In the genomic region with DNA sequence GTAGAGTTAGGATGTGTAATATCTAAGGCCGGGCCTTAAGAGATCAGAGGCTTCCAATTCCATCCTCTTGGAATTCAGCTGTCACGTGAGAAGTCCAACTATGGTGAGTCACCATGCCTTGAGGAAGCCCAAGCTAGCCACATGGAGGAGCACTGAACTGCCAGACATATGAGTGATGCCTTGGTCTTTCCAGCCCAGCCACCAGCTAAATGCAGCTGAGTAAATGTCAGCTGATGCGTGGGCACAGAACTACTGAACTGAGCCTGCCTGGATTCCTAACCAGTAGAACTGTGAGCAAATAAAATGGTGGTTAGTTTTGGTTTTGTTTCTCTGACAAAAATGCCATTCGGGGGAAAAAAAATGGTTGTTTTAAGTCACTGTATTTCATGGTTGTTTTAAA, we compare ENCODE assay signal across 1 cellular context.
TF ChIP-seq lines count a peak whose summit lies in the region.

No MANE protein-coding gene starts in this region.

TF ChIP-seq in GM12878, 131 proteins besides CTCF, POLR2A, EP300 and RAD21 (continued from another document):
- TF ChIP-seq MTA3 (IDR thresholded peaks at IDR 0.05; ENCODE audit: borderline replicate concordance, low read length) (no peak), BMI1 (IDR thresholded peaks at IDR 0.05; ENCODE audit: borderline replicate concordance) (no peak), IKZF2 (IDR thresholded peaks at IDR 0.05) (peak; percentile 64 to 78), BHLHE40 (IDR thresholded peaks at IDR 0.05; ENCODE audit: borderline replicate concordance in 1 of 2, low read depth in 2 of 2, low read length in 1 of 2) (peak; percentile 55 to 69), YY1 (IDR thresholded peaks at IDR 0.05; ENCODE audit: low read depth, low read length) (peak; percentile 49; the same call in 1 of the 2 replicates), MEF2A (IDR thresholded peaks at IDR 0.05; ENCODE audit: insufficient read depth, low read depth, low read length) (0 out of 2 replicates have a peak, but pooled peaks have one; percentile 47), SIN3A (IDR thresholded peaks at IDR 0.05; ENCODE audit: low read depth, low read length) (no peak), CBX5 (IDR thresholded peaks at IDR 0.05; ENCODE audit: low read depth) (0 out of 2 replicates have a peak, but pooled peaks have one; percentile 34), IRF4 (IDR thresholded peaks at IDR 0.05; ENCODE audit: low read depth, low read length) (peak; percentile 66; the same call in 1 of the 2 replicates), BCL11A (IDR thresholded peaks at IDR 0.05; ENCODE audit: low read depth, low read length) (peak; percentile 42; the same call in 1 of the 2 replicates), NR2C2 (IDR thresholded peaks at IDR 0.05; ENCODE audit: borderline replicate concordance, control insufficient read depth, insufficient read length, low read depth) (no peak), SREBF1 (IDR thresholded peaks at IDR 0.05; ENCODE audit: low read length) (no peak), ZNF622 (IDR thresholded peaks at IDR 0.05) (no peak), RUNX3 (IDR thresholded peaks at IDR 0.05; ENCODE audit: low read length) (peak; percentile 73), ZBTB40 (IDR thresholded peaks at IDR 0.05; ENCODE audit: borderline replicate concordance) (no peak), ZBED1 (IDR thresholded peaks at IDR 0.05; ENCODE audit: borderline replicate concordance) (no peak), IKZF1 (conservative IDR thresholded peaks at IDR 0.05) (peak; percentile 56), EED (IDR thresholded peaks at IDR 0.05; ENCODE audit: low read depth) (peak; percentile 53), RFX5 (IDR thresholded peaks at IDR 0.05; ENCODE audit: low read depth, low read length) (no peak), IRF3 (IDR thresholded peaks at IDR 0.05) (no peak), NR2F1 (conservative IDR thresholded peaks at IDR 0.05) (no peak)
- TF ChIP-seq, protein P1, sequence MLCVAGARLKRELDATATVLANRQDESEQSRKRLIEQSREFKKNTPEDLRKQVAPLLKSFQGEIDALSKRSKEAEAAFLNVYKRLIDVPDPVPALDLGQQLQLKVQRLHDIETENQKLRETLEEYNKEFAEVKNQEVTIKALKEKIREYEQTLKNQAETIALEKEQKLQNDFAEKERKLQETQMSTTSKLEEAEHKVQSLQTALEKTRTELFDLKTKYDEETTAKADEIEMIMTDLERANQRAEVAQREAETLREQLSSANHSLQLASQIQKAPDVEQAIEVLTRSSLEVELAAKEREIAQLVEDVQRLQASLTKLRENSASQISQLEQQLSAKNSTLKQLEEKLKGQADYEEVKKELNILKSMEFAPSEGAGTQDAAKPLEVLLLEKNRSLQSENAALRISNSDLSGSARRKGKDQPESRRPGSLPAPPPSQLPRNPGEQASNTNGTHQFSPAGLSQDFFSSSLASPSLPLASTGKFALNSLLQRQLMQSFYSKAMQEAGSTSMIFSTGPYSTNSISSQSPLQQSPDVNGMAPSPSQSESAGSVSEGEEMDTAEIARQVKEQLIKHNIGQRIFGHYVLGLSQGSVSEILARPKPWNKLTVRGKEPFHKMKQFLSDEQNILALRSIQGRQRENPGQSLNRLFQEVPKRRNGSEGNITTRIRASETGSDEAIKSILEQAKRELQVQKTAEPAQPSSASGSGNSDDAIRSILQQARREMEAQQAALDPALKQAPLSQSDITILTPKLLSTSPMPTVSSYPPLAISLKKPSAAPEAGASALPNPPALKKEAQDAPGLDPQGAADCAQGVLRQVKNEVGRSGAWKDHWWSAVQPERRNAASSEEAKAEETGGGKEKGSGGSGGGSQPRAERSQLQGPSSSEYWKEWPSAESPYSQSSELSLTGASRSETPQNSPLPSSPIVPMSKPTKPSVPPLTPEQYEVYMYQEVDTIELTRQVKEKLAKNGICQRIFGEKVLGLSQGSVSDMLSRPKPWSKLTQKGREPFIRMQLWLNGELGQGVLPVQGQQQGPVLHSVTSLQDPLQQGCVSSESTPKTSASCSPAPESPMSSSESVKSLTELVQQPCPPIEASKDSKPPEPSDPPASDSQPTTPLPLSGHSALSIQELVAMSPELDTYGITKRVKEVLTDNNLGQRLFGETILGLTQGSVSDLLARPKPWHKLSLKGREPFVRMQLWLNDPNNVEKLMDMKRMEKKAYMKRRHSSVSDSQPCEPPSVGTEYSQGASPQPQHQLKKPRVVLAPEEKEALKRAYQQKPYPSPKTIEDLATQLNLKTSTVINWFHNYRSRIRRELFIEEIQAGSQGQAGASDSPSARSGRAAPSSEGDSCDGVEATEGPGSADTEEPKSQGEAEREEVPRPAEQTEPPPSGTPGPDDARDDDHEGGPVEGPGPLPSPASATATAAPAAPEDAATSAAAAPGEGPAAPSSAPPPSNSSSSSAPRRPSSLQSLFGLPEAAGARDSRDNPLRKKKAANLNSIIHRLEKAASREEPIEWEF (IDR thresholded peaks at IDR 0.05; ENCODE audit: insufficient replicate concordance, low read depth, low read length) = peak; percentile 42
